Comparison of ENCODE assay signal across 8 cellular contexts in genomic region chr11:2399488-2400068, GRCh38. TPM values are rescaled to one million over a fixed set of nuclear protein-coding genes. Genes with fewer than 3 reads are reported as not detected.
DNase-seq lines count a peak whose midpoint lies in the region; ATAC-seq, FAIRE-seq and TF ChIP-seq lines count a peak whose summit lies in the region.

No MANE protein-coding gene starts in this region.

- intact Hi-C loops in kidney (cut with DNase I), result no loop called here

- peak overlapping the region; percentile 86 for H3K4me3 Mint-ChIP-seq in T-helper 2 cell treated with Interferon-gamma antibody and Interleukin-4, amounts not matched to agents 5 μg/mL and 100 μg/mL, for 36 hours

- H3K9me3 ChIP-seq in HUES64 (ENCODE audit: insufficient read depth, low read depth, low read length) (no peaks in the 10 kb centered on the region), kidney (ENCODE audit: control insufficient read depth in 1 of 2, low read length in 2 of 2) (no peaks in the 10 kb centered on the region)

- peaks cover 6% of the 10 kb centered on the region for H3K4me1 Mint-ChIP-seq in T-helper 2 cell treated with Interferon-gamma antibody and Interleukin-4, amounts not matched to agents 5 μg/mL and 100 μg/mL, for 36 hours (ENCODE audit: low read depth)

- peaks cover 9% of the 10 kb centered on the region; the same call in 1 of the 2 replicates for H3K4me1 ChIP-seq in HUES64 (ENCODE audit: insufficient read depth, low read length)
- peaks cover 10 to 22% of the 10 kb centered on the region in 2 donors for H3K4me1 ChIP-seq in kidney (ENCODE audit: control insufficient read depth in 1 of 2, insufficient read depth in 1 of 2, low read depth in 1 of 2, low read length in 2 of 2)

- H3K9ac ChIP-seq in HUES64 (ENCODE audit: low read depth, low read length) (peak overlapping the region; percentile 77), kidney (ENCODE audit: low read length in 2 of 2) (peak overlapping the region; percentile 82 to 99)

- no peaks in the 10 kb centered on the region for H3K27me3 ChIP-seq in HUES64 (ENCODE audit: insufficient read depth, low read length)

- H3K27ac ChIP-seq in HUES64 (ENCODE audit: low read depth, low read length) (peak overlapping the region; percentile 93), angular gyrus (ENCODE audit: low read depth, low read length) (peak overlapping the region; percentile 98), kidney (ENCODE audit: low read depth in 2 of 2, low read length in 2 of 2) (peak overlapping the region; percentile 90 to 98)

- no peak for FAIRE-seq in kidney (lab: Jason Lieb, UNC)
- FAIRE-seq in RCC 7860 (lab: Jason Lieb, UNC), result no peak

- no peaks in the 10 kb centered on the region for H3K9me3 Mint-ChIP-seq in T-helper 2 cell treated with Interferon-gamma antibody and Interleukin-4, amounts not matched to agents 5 μg/mL and 100 μg/mL, for 36 hours

- no peaks in the 10 kb centered on the region for H3K27me3 Mint-ChIP-seq in T-helper 2 cell treated with Interferon-gamma antibody and Interleukin-4, amounts not matched to agents 5 μg/mL and 100 μg/mL, for 36 hours (ENCODE audit: low read depth)

- peak overlapping the region; percentile 88 for H3K27ac Mint-ChIP-seq in T-helper 2 cell treated with Interferon-gamma antibody and Interleukin-4, amounts not matched to agents 5 μg/mL and 100 μg/mL, for 36 hours

- 56% methylated on average over 23 of the region's 23 CpGs for whole genome bisulfite sequencing in HUES64

- no peak for DNase-seq in T-helper 2 cell treated with Interferon-gamma antibody and Interleukin-4, amounts not matched to agents 5 μg/mL and 100 μg/mL, for 36 hours (ENCODE audit: low spot score)
- DNase-seq in T-helper 2 cell, result no peak
- no peak for DNase-seq in kidney
- DNase-seq in stimulated activated naive CD8-positive, alpha-beta T cell treated with anti-CD3 and anti-CD28 coated beads, Interleukin-15, Interleukin-2, amounts not matched to agents 100 U/mL and 50 U/mL, for 24 hours, result peak; percentile 37
- DNase-seq in T-helper 9 cell, result no peak
- no peak for DNase-seq in RCC 7860 (ENCODE audit: low spot score)

- peaks cover 52% of the 10 kb centered on the region for H3K36me3 ChIP-seq in HUES64 (ENCODE audit: insufficient read depth, low read length)
- peaks cover 0 to 21% of the 10 kb centered on the region in 2 donors for H3K36me3 ChIP-seq in kidney (ENCODE audit: control insufficient read depth in 1 of 2, insufficient read depth in 2 of 2, low read length in 2 of 2)

- TF ChIP-seq CTCF in kidney (IDR thresholded peaks at IDR 0.05; ENCODE audit: borderline replicate concordance, extremely low read depth, insufficient read depth), result no peak

- H3K4me3 ChIP-seq in HUES64 (ENCODE audit: low read length), result peak overlapping the region; percentile 100
- H3K4me3 ChIP-seq in kidney (ENCODE audit: low read length in 2 of 2), result peak overlapping the region; percentile 46 to 80

- peaks cover 15% of the 10 kb centered on the region for H3K36me3 Mint-ChIP-seq in T-helper 2 cell treated with Interferon-gamma antibody and Interleukin-4, amounts not matched to agents 5 μg/mL and 100 μg/mL, for 36 hours (ENCODE audit: low read depth)

- ATAC-seq in stimulated activated naive CD8-positive, alpha-beta T cell treated with anti-CD3 and anti-CD28 coated beads, Interleukin-15, Interleukin-2, amounts not matched to agents 100 U/mL and 50 U/mL, for 24 hours, result no peak

RNA-seq across cellular contexts. Expression of gene TSSC4, which starts 1.0 kb away (rescaled TPM):
- 25.8 TPM for polyA plus RNA-seq in HUES64 (2013, experiment 1 of 2)
- 23.5 TPM for polyA plus RNA-seq in HUES64 (2013, experiment 2 of 2)
- 42.3 TPM for total RNA-seq in kidney
- polyA plus RNA-seq in kidney (ENCODE audit: insufficient read depth, low read depth, low replicate concordance), result 51.4 TPM

RNA-seq across cellular contexts. Expression of gene CD81, which starts 22.5 kb away (rescaled TPM):
- polyA plus RNA-seq in HUES64 (2013, experiment 1 of 2), result 166 TPM
- polyA plus RNA-seq in HUES64 (2013, experiment 2 of 2), result 179 TPM
- total RNA-seq in kidney, result 950 TPM
- 827 TPM for polyA plus RNA-seq in kidney (ENCODE audit: insufficient read depth, low read depth, low replicate concordance)

RNA-seq across cellular contexts. Expression of gene TRPM5, which starts 44.7 kb away (rescaled TPM):
- polyA plus RNA-seq in HUES64 (2013, experiment 1 of 2), result not detected
- not detected for polyA plus RNA-seq in HUES64 (2013, experiment 2 of 2)
- 0.25 TPM for total RNA-seq in kidney
- polyA plus RNA-seq in kidney (ENCODE audit: insufficient read depth, low read depth, low replicate concordance), result 0.69 TPM

RNA-seq across cellular contexts. Expression of gene KCNQ1, which starts 45.2 kb away (rescaled TPM):
- polyA plus RNA-seq in HUES64 (2013, experiment 1 of 2), result 0.55 TPM
- 0.70 TPM for polyA plus RNA-seq in HUES64 (2013, experiment 2 of 2)
- 45.5 TPM for total RNA-seq in kidney
- 49.4 TPM for polyA plus RNA-seq in kidney (ENCODE audit: insufficient read depth, low read depth, low replicate concordance)
